Comparison of ENCODE assay signal across 1 cellular context in genomic region chr5:177336112-177336511, GRCh38.
TF ChIP-seq lines count a peak whose summit lies in the region.

No MANE protein-coding gene starts in this region.

TF ChIP-seq in K562, 482 proteins besides CTCF, POLR2A, EP300 and RAD21:
- TF ChIP-seq ZNF639 (CRISPR knock-in tag; conservative IDR thresholded peaks at IDR 0.05 in 1 of 2, IDR thresholded peaks at IDR 0.05 in 1 of 2), result no peak
- TF ChIP-seq MXD1 (CRISPR knock-in tag; IDR thresholded peaks at IDR 0.05; ENCODE audit: borderline replicate concordance, poor library complexity, severe bottlenecking), result no peak
- no peak for TF ChIP-seq SP1 (CRISPR knock-in tag; IDR thresholded peaks at IDR 0.05)
- no peak for TF ChIP-seq HDGF (IDR thresholded peaks at IDR 0.05)
- TF ChIP-seq ARID3B (CRISPR knock-in tag; IDR thresholded peaks at IDR 0.05; ENCODE audit: borderline replicate concordance), result no peak
- TF ChIP-seq PRMT5 (CRISPR knock-in tag; IDR thresholded peaks at IDR 0.05), result no peak
- no peak for TF ChIP-seq NCOA1 (IDR thresholded peaks at IDR 0.05; ENCODE audit: low read depth)
- TF ChIP-seq XRCC4 (IDR thresholded peaks at IDR 0.05; ENCODE audit: extremely low read depth, insufficient read depth, insufficient read length), result no peak
- no peak for TF ChIP-seq ETV1 (tag; conservative IDR thresholded peaks at IDR 0.05; ENCODE audit: low read depth)
- TF ChIP-seq ZNF324 (CRISPR knock-in tag; IDR thresholded peaks at IDR 0.05), result no peak
- TF ChIP-seq ZBTB9 (CRISPR knock-in tag; IDR thresholded peaks at IDR 0.05), result no peak
- TF ChIP-seq BHLHE40 (IDR thresholded peaks at IDR 0.05; ENCODE audit: low read length), result no peak
TF ChIP-seq in K562: peak in this region for 0.
